In the genomic region with DNA sequence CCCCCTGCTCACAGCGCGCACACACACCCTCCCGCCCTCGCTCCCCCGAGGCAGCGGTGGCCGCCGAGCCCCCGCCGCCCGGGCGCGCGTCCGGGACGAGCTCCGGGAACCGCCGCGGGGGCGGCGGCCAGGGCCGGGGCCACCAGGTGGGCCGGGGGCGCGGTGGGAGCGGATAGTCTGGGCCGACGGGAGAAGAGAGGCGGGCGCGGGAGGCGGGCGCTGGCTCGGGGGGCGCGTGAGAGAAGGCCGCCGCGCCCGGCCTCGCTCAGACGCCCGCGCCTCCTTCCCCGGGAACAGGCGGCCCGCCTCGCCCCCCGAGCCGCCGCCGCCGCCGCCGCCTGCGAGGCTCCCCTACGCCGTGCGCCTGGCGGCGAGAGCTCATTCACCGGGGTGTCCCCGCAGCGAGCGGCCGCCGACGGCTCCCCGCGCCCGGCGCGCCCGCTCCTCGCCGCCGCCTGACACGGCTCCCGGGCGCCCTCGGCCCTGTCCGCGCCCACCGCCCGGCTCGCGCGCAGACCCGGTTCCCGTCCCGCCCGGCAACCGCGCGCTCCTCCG, we compare ENCODE assay signal across 8 cellular contexts. TPM values are rescaled to one million over a fixed set of nuclear protein-coding genes. Genes with fewer than 3 reads are reported as not detected.
DNase-seq lines count a peak whose midpoint lies in the region; ATAC-seq and TF ChIP-seq lines count a peak whose summit lies in the region.

A gene (minus strand): TSS at position 541 of the 555 bp plus-strand sequence. CDS start 576 bp downstream, outside the sequence.

- H3K4me1 ChIP-seq in PC-3 (ENCODE audit: insufficient read depth, low read length) = peaks cover 9% of the 10 kb centered on the region; the same call in 1 of the 2 replicates
- H3K4me1 ChIP-seq in breast epithelium = peaks cover 0 to 26% of the 10 kb centered on the region in 2 donors
- H3K4me1 ChIP-seq in skeletal muscle tissue (ENCODE audit: control insufficient read depth in 3 of 3, insufficient read depth in 3 of 3, low read length in 3 of 3) = peaks cover 6 to 25% (median 15%) of the 10 kb centered on the region in 3 donors

- no peaks in the 10 kb centered on the region for H4K20me1 ChIP-seq in PC-3 (ENCODE audit: low read length)

- no TSS peak for BruUV-seq in PC-3 (replicated peaks; lab: Mats Ljungman, UMichigan)

- CTCF ChIA-PET in PC-3 (lab: Charles Lee) = interaction anchor here (0.7 kb wide), 1 partner anchor 833 kb away, joined by 3 read pairs; no protein-coding TSS in a partner anchor

- H3K4me3 ChIP-seq in GM12875 (ENCODE audit: low read depth, low read length) (peak within 1 kb of the TSS; percentile 43), PC-3 (ENCODE audit: low read length) (peak within 1 kb of the TSS; percentile 86), breast epithelium (peak within 1 kb of the TSS; percentile 79 to 93 (median 84)), skeletal muscle tissue (ENCODE audit: low read length in 3 of 3) (peak within 1 kb of the TSS; percentile 78 to 90 (median 83))

- H3K27me3 ChIP-seq in PC-3 (ENCODE audit: low read length) (peaks cover 5% of the 10 kb centered on the region; the same call in 1 of the 2 replicates), breast epithelium (no peaks in the 10 kb centered on the region), skeletal muscle tissue (ENCODE audit: control insufficient read depth in 3 of 3, insufficient read depth in 3 of 3, low read length in 3 of 3) (no peaks in the 10 kb centered on the region)

- intact Hi-C loops in PC-3 (cut with micrococcal nuclease) (loop anchor here (10.0 kb wide), 1 partner anchor 183 kb away; no protein-coding TSS in a partner anchor), breast epithelium (cut with DNase I; ENCODE audit: low total_unique reads) (no loop called here)

- no peaks in the 10 kb centered on the region for H3K9me2 ChIP-seq in PC-3 (replicated peaks; ENCODE audit: low read length)

- POLR2A ChIA-PET in PC-3 (lab: Charles Lee; ENCODE audit: unreplicated experiment) = no interaction called here

- peak; percentile 35 for ATAC-seq in PC-3
- no peak for ATAC-seq in GM19452 (IDR thresholded peaks at IDR 0.05; ENCODE audit: unreplicated experiment)

- H3K36me3 ChIP-seq in PC-3 (ENCODE audit: low read depth, low read length) (no peaks in the 10 kb centered on the region), breast epithelium (no peaks in the 10 kb centered on the region), skeletal muscle tissue (ENCODE audit: control insufficient read depth in 3 of 3, insufficient read depth in 3 of 3, low read length in 3 of 3) (no peaks in the 10 kb centered on the region)

- H3K9ac ChIP-seq in PC-3 (ENCODE audit: low read length) (peak within 1 kb of the TSS; percentile 60), skeletal muscle tissue (ENCODE audit: low read depth in 1 of 3, low read length in 3 of 3) (peak within 1 kb of the TSS; percentile 76 to 89 (median 86))

- TF ChIP-seq POLR2A in breast epithelium (IDR thresholded peaks at IDR 0.05) = no peak

- no peaks in the 10 kb centered on the region for H3F3A ChIP-seq in PC-3 (ENCODE audit: low read length, unreplicated experiment)

- H3K9me3 ChIP-seq in PC-3 (ENCODE audit: low read length) (no peaks in the 10 kb centered on the region), breast epithelium (no peaks in the 10 kb centered on the region), skeletal muscle tissue (ENCODE audit: control insufficient read depth in 3 of 3, low read length in 3 of 3) (no peaks in the 10 kb centered on the region)

- peak within 1 kb of the TSS; percentile 77 for H2AFZ ChIP-seq in PC-3 (ENCODE audit: low read length)

- DNase-seq in PC-3 = peak; percentile 13
- no peak for DNase-seq in breast epithelium (ENCODE audit: low spot score in 2 of 2)
- DNase-seq in iPS-NIHi7 (ENCODE audit: extremely low spot score) = peak; percentile 23
- no peak for DNase-seq in NCI-H187 treated with DMSO at 0.1 percent for 48 hours (lab: John Stamatoyannopoulos, UW)
- DNase-seq in SKM-1 treated with dmso at 0.1 percent for 144 hours (lab: John Stamatoyannopoulos, UW; ENCODE audit: unreplicated experiment) = no peak

- peak within 1 kb of the TSS; percentile 96 for H3K4me2 ChIP-seq in PC-3 (ENCODE audit: low read length)

- no peak for TF ChIP-seq CTCF in GM12875 (IDR thresholded peaks at IDR 0.05; ENCODE audit: borderline replicate concordance, insufficient read depth, low read depth, low read length)
- no peak for TF ChIP-seq CTCF in PC-3 (conservative IDR thresholded peaks at IDR 0.05; ENCODE audit: low read depth, low read length)
- TF ChIP-seq CTCF in breast epithelium (IDR thresholded peaks at IDR 0.05) = no peak

- H3K79me2 ChIP-seq in PC-3 (ENCODE audit: low read length) = peaks cover 12% of the 10 kb centered on the region

- no peak within 1 kb of the TSS for H3K27ac ChIP-seq in PC-3 (ENCODE audit: low read length)
- H3K27ac ChIP-seq in breast epithelium = peak within 1 kb of the TSS; percentile 97 to 99
- H3K27ac ChIP-seq in skeletal muscle tissue (ENCODE audit: low read depth, low read length) = peak within 1 kb of the TSS; percentile 77

RNA-seq across cellular contexts. Expression of the gene that starts here (rescaled TPM):
- total RNA-seq in PC-3 (2014; rRNA removed) = 0.51 and 0.86 TPM in 2 replicates
- total RNA-seq in breast epithelium = 10 to 100 TPM; 39.0 to 49.3 (median 47.2) TPM
- 16.2 TPM for total RNA-seq in skeletal muscle tissue

Comparison
In these comparisons a context has a peak if more than half of its experiments do, and no peak if none do; other contexts are left out.
1. Peak in DNase-seq, ATAC-seq, H3K4me3 ChIP-seq, H3K9ac ChIP-seq and H3K4me2 ChIP-seq in PC-3; RNA of the gene not detected or under 1 TPM.